Comparison of ENCODE assay signal across 8 cellular contexts in genomic region chr12:99985631-99986030, GRCh38. TPM values are rescaled to one million over a fixed set of nuclear protein-coding genes. Genes with fewer than 3 reads are reported as not detected.
A peak's percentile ranks its signal among the peaks of the same experiment; 100 is the strongest.
DNase-seq lines count a peak whose midpoint lies in the region; ATAC-seq and TF ChIP-seq lines count a peak whose summit lies in the region.

No MANE protein-coding gene starts in this region.

- no peaks in the 10 kb centered on the region for H3K9me3 Mint-ChIP-seq in activated CD4-positive, alpha-beta T cell treated with anti-CD3 and anti-CD28 coated beads, Interleukin-2, amount 10 ng/mL, durations not matched to agents 24 days and 14 days
- H3K9me3 Mint-ChIP-seq in stimulated activated naive B cell treated with anti-CD40 and anti-IgM and Interleukin-4, amounts not matched to agents 10 μg/mL and 1 μg/mL and 100 μg/mL, for 72 hours: no peaks in the 10 kb centered on the region

- H3K36me3 Mint-ChIP-seq in activated CD4-positive, alpha-beta T cell treated with anti-CD3 and anti-CD28 coated beads, Interleukin-2, amount 10 ng/mL, durations not matched to agents 24 days and 14 days (ENCODE audit: low read depth): no peaks in the 10 kb centered on the region
- H3K36me3 Mint-ChIP-seq in stimulated activated naive B cell treated with anti-CD40 and anti-IgM and Interleukin-4, amounts not matched to agents 10 μg/mL and 1 μg/mL and 100 μg/mL, for 72 hours: no peaks in the 10 kb centered on the region

- H3K4me3 ChIP-seq in WERI-Rb-1 (ENCODE audit: low read depth, low read length): peak overlapping the region; percentile 96
- H3K4me3 ChIP-seq in iPS-11a (ENCODE audit: low read depth, low read length): peak overlapping the region; percentile 71

- ATAC-seq in stimulated activated naive B cell treated with anti-CD40 and anti-IgM and Interleukin-4, amounts not matched to agents 10 μg/mL and 1 μg/mL and 100 μg/mL, for 72 hours (replicated peaks): no peak
- ATAC-seq in GM18867 (IDR thresholded peaks at IDR 0.05; ENCODE audit: unreplicated experiment): no peak

- DNase-seq in activated CD4-positive, alpha-beta T cell treated with anti-CD3 and anti-CD28 coated beads, Interleukin-2, amount 10 ng/mL, durations not matched to agents 24 days and 14 days: no peak
- no peak for DNase-seq in activated CD4-positive, alpha-beta T cell treated with anti-CD3 and anti-CD28 coated beads for 48 hours
- no peak for DNase-seq in WERI-Rb-1
- no peak for DNase-seq in stimulated activated naive B cell treated with anti-CD40 and anti-IgM and Interleukin-4, amounts not matched to agents 10 μg/mL and 1 μg/mL and 100 μg/mL, for 72 hours
- DNase-seq in NCI-H524 treated with DMSO at 0.1 percent for 48 hours (lab: John Stamatoyannopoulos, UW): no peak
- DNase-seq in T1000 (lab: John Stamatoyannopoulos, UW): no peak

- peak overlapping the region; percentile 80 for H3K4me3 Mint-ChIP-seq in activated CD4-positive, alpha-beta T cell treated with anti-CD3 and anti-CD28 coated beads, Interleukin-2, amount 10 ng/mL, durations not matched to agents 24 days and 14 days
- H3K4me3 Mint-ChIP-seq in stimulated activated naive B cell treated with anti-CD40 and anti-IgM and Interleukin-4, amounts not matched to agents 10 μg/mL and 1 μg/mL and 100 μg/mL, for 72 hours: peak overlapping the region; percentile 64 to 73

- no peaks in the 10 kb centered on the region for H3K27me3 ChIP-seq in WERI-Rb-1 (ENCODE audit: insufficient read depth, low read depth, severe bottlenecking)

- no peak for TF ChIP-seq CTCF in WERI-Rb-1 (IDR thresholded peaks at IDR 0.05; ENCODE audit: low read depth, low read length)

- no peak overlapping the region for H3K27ac Mint-ChIP-seq in activated CD4-positive, alpha-beta T cell treated with anti-CD3 and anti-CD28 coated beads, Interleukin-2, amount 10 ng/mL, durations not matched to agents 24 days and 14 days
- no peak overlapping the region for H3K27ac Mint-ChIP-seq in stimulated activated naive B cell treated with anti-CD40 and anti-IgM and Interleukin-4, amounts not matched to agents 10 μg/mL and 1 μg/mL and 100 μg/mL, for 72 hours

- H3K9me3 ChIP-seq in WERI-Rb-1 (ENCODE audit: severe bottlenecking): no peaks in the 10 kb centered on the region

- peaks cover 13% of the 10 kb centered on the region for H3K4me1 Mint-ChIP-seq in activated CD4-positive, alpha-beta T cell treated with anti-CD3 and anti-CD28 coated beads, Interleukin-2, amount 10 ng/mL, durations not matched to agents 24 days and 14 days
- H3K4me1 Mint-ChIP-seq in stimulated activated naive B cell treated with anti-CD40 and anti-IgM and Interleukin-4, amounts not matched to agents 10 μg/mL and 1 μg/mL and 100 μg/mL, for 72 hours: peaks cover 6 to 14% of the 10 kb centered on the region in 2 donors

- intact Hi-C loops in activated CD4-positive, alpha-beta T cell treated with anti-CD3 and anti-CD28 coated beads, Interleukin-2, amount 10 ng/mL, durations not matched to agents 24 days and 14 days (cut with micrococcal nuclease): no loop called here

- H3K27me3 Mint-ChIP-seq in activated CD4-positive, alpha-beta T cell treated with anti-CD3 and anti-CD28 coated beads, Interleukin-2, amount 10 ng/mL, durations not matched to agents 24 days and 14 days: peaks cover 56% of the 10 kb centered on the region
- peaks cover 43 to 49% of the 10 kb centered on the region in 2 donors for H3K27me3 Mint-ChIP-seq in stimulated activated naive B cell treated with anti-CD40 and anti-IgM and Interleukin-4, amounts not matched to agents 10 μg/mL and 1 μg/mL and 100 μg/mL, for 72 hours

- H3K36me3 ChIP-seq in WERI-Rb-1: no peaks in the 10 kb centered on the region

- no peak overlapping the region; the same call in 1 of the 2 replicates for H3K27ac ChIP-seq in WERI-Rb-1

RNA-seq across cellular contexts. Expression of gene ANKS1B, which starts 0.9 kb away (rescaled TPM):
- 1.3 and 1.5 TPM in 2 replicates for total RNA-seq in activated CD4-positive, alpha-beta T cell treated with anti-CD3 and anti-CD28 coated beads, Interleukin-2, amount 10 ng/mL, durations not matched to agents 24 days and 14 days
